In genomic region chr18:58272209-58272608, GRCh38 we compare ENCODE assay signal across 8 cellular contexts.
"Had no signal": no experiment of that assay in that cellular context is flagged by ENCODE, and none has a peak within 500 bp of the region (broad histone marks: within the 10 kb centered on the region; RNA-seq: fewer than 3 reads in every experiment).

No MANE protein-coding gene starts in this region.

- H3K36me3 ChIP-seq: esophagus squamous epithelium had no signal

- H3K27me3 ChIP-seq: esophagus squamous epithelium had no signal

- ATAC-seq: left colon had no signal

- H3K27ac ChIP-seq: esophagus squamous epithelium had no signal

- DNase-seq: activated CD4-positive, alpha-beta memory T cell treated with anti-CD3 and anti-CD28 coated beads for 36 hours; activated CD4-positive, alpha-beta T cell treated with anti-CD3 and anti-CD28 coated beads for 4 hours; effector memory CD4-positive, alpha-beta T cell; esophagus squamous epithelium; left colon; nephron progenitor cell; nucleus accumbens; stimulated activated CD4-positive, alpha-beta T cell treated with anti-CD3 and anti-CD28 coated beads, Interleukin-2, amount 100 ng/mL, for 24 hours had no signal

- H3K9me3 ChIP-seq: esophagus squamous epithelium had no signal

- H3K4me3 ChIP-seq: esophagus squamous epithelium had no signal
